In the genomic region with DNA sequence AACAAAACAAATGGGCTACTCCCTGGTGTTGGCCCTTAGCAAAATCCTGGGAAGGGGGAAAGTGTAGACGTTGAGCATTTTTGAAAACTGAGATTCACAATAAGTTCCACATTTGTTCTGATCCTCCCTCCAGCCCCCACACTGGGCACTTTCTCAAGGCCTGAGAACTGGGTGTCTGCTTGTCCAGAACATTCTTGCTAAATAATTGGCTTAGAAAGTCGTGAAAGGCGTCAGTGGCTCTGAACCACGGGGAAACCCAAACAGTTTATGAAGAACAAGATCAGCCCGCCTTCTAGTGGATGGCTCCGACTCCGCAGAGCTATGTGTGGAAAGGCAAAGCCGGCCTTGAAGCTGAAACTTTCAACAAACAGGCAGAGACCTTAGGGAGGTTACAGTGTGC, we compare ENCODE assay signal across 14 cellular contexts.
DNase-seq lines count a peak whose midpoint lies in the region; ATAC-seq and TF ChIP-seq lines count a peak whose summit lies in the region.
"Had no signal": no experiment of that assay in that cellular context is flagged by ENCODE, and none has a peak within 500 bp of the region (broad histone marks: within the 10 kb centered on the region; RNA-seq: fewer than 3 reads in every experiment).

No MANE protein-coding gene starts in this region.

- H2BK5ac ChIP-seq in H9 (ENCODE audit: insufficient read length, low read length), result no peak overlapping the region

- no peak overlapping the region for H2BK120ac ChIP-seq in H9 (ENCODE audit: low read depth, low read length, poor library complexity, severe bottlenecking)

- no peak overlapping the region for H2BK20ac ChIP-seq in H9 (ENCODE audit: low read depth, low read length, poor library complexity, severe bottlenecking)

- H3K23ac ChIP-seq in H9 (ENCODE audit: insufficient read length, low read depth, low read length), result no peak overlapping the region

- no peaks in the 10 kb centered on the region for H4K20me1 ChIP-seq in H9 (ENCODE audit: control insufficient read depth, insufficient read depth, insufficient read length)

- DNase-seq in HFF-Myc (ENCODE audit: extremely low read depth, low read depth) (no peak), fibroblast of mammary gland (ENCODE audit: low read depth) (peak; percentile 83), medulla oblongata (ENCODE audit: extremely low spot score) (peak; percentile 52), H9 (no peak), NCI-H2227 (lab: John Stamatoyannopoulos, UW; ENCODE audit: unreplicated experiment) (no peak)
- DNase-seq in activated CD8-positive, alpha-beta memory T cell treated with anti-CD3 and anti-CD28 coated beads, Interleukin-2, amount 10 ng/mL, durations not matched to agents 7 days and 5 days, result no peak
- DNase-seq: activated naive CD8-positive, alpha-beta T cell treated with anti-CD3 and anti-CD28 coated beads, Interleukin-2, amount 50 U/mL, for 24 hours; glutamatergic neuron; NCI-H1694 treated with DMSO at 0.1 percent for 48 hours; WERI-Rb-1 had no signal

- no peaks in the 10 kb centered on the region for H3K9me3 ChIP-seq in subcutaneous abdominal adipose tissue (ENCODE audit: control insufficient read depth in 5 of 5, low read length in 5 of 5)
- no peaks in the 10 kb centered on the region for H3K9me3 ChIP-seq in H9 (ENCODE audit: control insufficient read depth, low read depth, low read length)

- H3K36me3 ChIP-seq in subcutaneous abdominal adipose tissue (ENCODE audit: control insufficient read depth in 5 of 5, insufficient read depth in 5 of 5, low read length in 5 of 5), result no peaks in the 10 kb centered on the region
- H3K36me3 ChIP-seq: WERI-Rb-1 had no signal

- no peak overlapping the region for H4K8ac ChIP-seq in H9 (replicated peaks; ENCODE audit: insufficient read length, low read depth, low read length)

- CTCF ChIA-PET in activated CD8-positive, alpha-beta memory T cell treated with anti-CD3 and anti-CD28 coated beads, Interleukin-2, amount 10 ng/mL, durations not matched to agents 7 days and 5 days (lab: Charles Lee), result no interaction called here

- no peak overlapping the region for H4K91ac ChIP-seq in H9 (ENCODE audit: insufficient read length, low read depth, low read length)

- H3K36me3 Mint-ChIP-seq in H9 (ENCODE audit: insufficient read depth in 1 of 3, low read depth in 3 of 3), result peaks cover 0 to 11% (median 3%) of the 10 kb centered on the region in 3 experiments; a peak in 4 of 7 replicates
- peaks cover 1% of the 10 kb centered on the region for H3K36me3 Mint-ChIP-seq in activated CD8-positive, alpha-beta memory T cell treated with anti-CD3 and anti-CD28 coated beads, Interleukin-2, amount 10 ng/mL, durations not matched to agents 7 days and 5 days

- H3K4me3 ChIP-seq in HFF-Myc (replicated peaks; ENCODE audit: low read depth, low read length), result no peak overlapping the region
- H3K4me3 ChIP-seq in fibroblast of mammary gland (ENCODE audit: control insufficient read depth, low read depth, low read length), result no peak overlapping the region
- H3K4me3 ChIP-seq in subcutaneous abdominal adipose tissue (ENCODE audit: low read depth in 1 of 5, low read length in 5 of 5), result no peak overlapping the region
- H3K4me3 ChIP-seq: skin epidermis had no signal

- peak; percentile 20 for TF ChIP-seq CTCF in HFF-Myc (IDR thresholded peaks at IDR 0.05; ENCODE audit: low read depth, low read length, missing control alignments)
- TF ChIP-seq CTCF in fibroblast of mammary gland (conservative IDR thresholded peaks at IDR 0.05; ENCODE audit: control insufficient read depth, insufficient read depth, low read depth, low read length), result peak; percentile 52
- TF ChIP-seq CTCF in H9 (conservative IDR thresholded peaks at IDR 0.05), result no peak; the same call in 2 of the 3 replicates

- no peak overlapping the region for H2AFZ ChIP-seq in H9 (ENCODE audit: low read length)

- ATAC-seq in activated CD8-positive, alpha-beta memory T cell treated with anti-CD3 and anti-CD28 coated beads, Interleukin-2, amount 10 ng/mL, durations not matched to agents 7 days and 5 days, result no peak
- no peak for ATAC-seq in GM18520 (IDR thresholded peaks at IDR 0.05; ENCODE audit: unreplicated experiment)
- ATAC-seq: activated naive CD8-positive, alpha-beta T cell treated with anti-CD3 and anti-CD28 coated beads, Interleukin-2, amount 50 U/mL, for 24 hours had no signal

- peaks cover 12 to 33% of the 10 kb centered on the region in 2 experiments for H3K4me1 Mint-ChIP-seq in H9
- H3K4me1 Mint-ChIP-seq in activated CD8-positive, alpha-beta memory T cell treated with anti-CD3 and anti-CD28 coated beads, Interleukin-2, amount 10 ng/mL, durations not matched to agents 7 days and 5 days, result no peaks in the 10 kb centered on the region

- H3K23me2 ChIP-seq in H9 (ENCODE audit: insufficient read length, low read depth, low read length, poor library complexity, severe bottlenecking), result no peaks in the 10 kb centered on the region

- H3K9ac ChIP-seq in subcutaneous abdominal adipose tissue (ENCODE audit: low read length in 5 of 5) (peak overlapping the region in 2 of 5 donors; percentile 33 to 35), H9 (ENCODE audit: extremely low read depth, insufficient read length, low read length) (no peak overlapping the region)

- no CpG with 5 or more reads among the region's 8 CpGs for WGBS in H9 (ENCODE audit: extremely low coverage, insufficient read length, low lambda C conversion rate)

- no peak overlapping the region for H2AK5ac ChIP-seq in H9 (ENCODE audit: insufficient read length, low read length)

- no peak overlapping the region for H3K56ac ChIP-seq in H9 (ENCODE audit: insufficient read length, low read depth, low read length)

- H3K4me2 ChIP-seq in H9 (ENCODE audit: insufficient read depth, insufficient read length, low read length), result no peak overlapping the region

- H2BK15ac ChIP-seq in H9 (ENCODE audit: low read depth, low read length), result no peak overlapping the region

- peaks cover 0 to 19% (median 12%) of the 10 kb centered on the region in 5 donors for H3K4me1 ChIP-seq in subcutaneous abdominal adipose tissue (ENCODE audit: control insufficient read depth in 5 of 5, insufficient read depth in 5 of 5, low read length in 5 of 5)
- peaks cover 4% of the 10 kb centered on the region; the same call in 1 of the 2 replicates for H3K4me1 ChIP-seq in H9 (ENCODE audit: insufficient read depth, low read length)

- no peak overlapping the region for H3K4ac ChIP-seq in H9 (ENCODE audit: low read depth, low read length)

- no peak overlapping the region for H3K14ac ChIP-seq in H9 (ENCODE audit: insufficient read depth, low read length)

- H4K5ac ChIP-seq in H9 (ENCODE audit: insufficient read length, low read depth, low read length), result no peak overlapping the region

- H3K27ac Mint-ChIP-seq in H9, result peak overlapping the region in 1 of 3 experiments; percentile 65; a peak in 1 of 7 replicates
- H3K27ac Mint-ChIP-seq in activated CD8-positive, alpha-beta memory T cell treated with anti-CD3 and anti-CD28 coated beads, Interleukin-2, amount 10 ng/mL, durations not matched to agents 7 days and 5 days, result no peak overlapping the region
- H3K27ac Mint-ChIP-seq: activated naive CD8-positive, alpha-beta T cell treated with anti-CD3 and anti-CD28 coated beads, Interleukin-2, amount 50 U/mL, for 24 hours had no signal

- H3K79me1 ChIP-seq in H9 (ENCODE audit: insufficient read depth, low read depth, low read length, poor library complexity, severe bottlenecking), result no peaks in the 10 kb centered on the region

- no peak overlapping the region for H3T11ph ChIP-seq in H9 (ENCODE audit: low read length)

- peaks cover 4 to 7% of the 10 kb centered on the region in 2 experiments; a peak in 3 of 5 replicates for H3K9me3 Mint-ChIP-seq in H9
- H3K9me3 Mint-ChIP-seq in activated CD8-positive, alpha-beta memory T cell treated with anti-CD3 and anti-CD28 coated beads, Interleukin-2, amount 10 ng/mL, durations not matched to agents 7 days and 5 days (ENCODE audit: low read depth), result peaks cover 2% of the 10 kb centered on the region

- H3K27me3 ChIP-seq in subcutaneous abdominal adipose tissue (ENCODE audit: control insufficient read depth in 5 of 5, insufficient read depth in 4 of 5, low read length in 5 of 5) (no peaks in the 10 kb centered on the region), H9 (ENCODE audit: insufficient read depth, low read length) (no peaks in the 10 kb centered on the region)

- H3K27ac ChIP-seq in subcutaneous abdominal adipose tissue (ENCODE audit: low read depth, low read length), result peak overlapping the region; percentile 92
- H3K27ac ChIP-seq in H9 (ENCODE audit: insufficient read length, low read depth, low read length), result no peak overlapping the region
- H3K27ac ChIP-seq: RWPE1, WERI-Rb-1 had no signal

- no peak overlapping the region for H3K4me3 Mint-ChIP-seq in H9
- H3K4me3 Mint-ChIP-seq in activated CD8-positive, alpha-beta memory T cell treated with anti-CD3 and anti-CD28 coated beads, Interleukin-2, amount 10 ng/mL, durations not matched to agents 7 days and 5 days, result no peak overlapping the region
- H3K4me3 Mint-ChIP-seq: activated naive CD8-positive, alpha-beta T cell treated with anti-CD3 and anti-CD28 coated beads, Interleukin-2, amount 50 U/mL, for 24 hours had no signal

- H2BK12ac ChIP-seq in H9 (ENCODE audit: insufficient read length, low read depth, low read length), result no peak overlapping the region

- no peak overlapping the region for H3K18ac ChIP-seq in H9 (ENCODE audit: insufficient read length, low read depth, low read length)

- H3K27me3 Mint-ChIP-seq in H9 (ENCODE audit: low read depth), result no peaks in the 10 kb centered on the region
- H3K27me3 Mint-ChIP-seq in activated CD8-positive, alpha-beta memory T cell treated with anti-CD3 and anti-CD28 coated beads, Interleukin-2, amount 10 ng/mL, durations not matched to agents 7 days and 5 days, result peaks cover 1% of the 10 kb centered on the region

- H3K79me2 ChIP-seq in H9 (ENCODE audit: insufficient read depth, low read length), result no peaks in the 10 kb centered on the region

Comparison
In these comparisons a context has a peak if more than half of its experiments do, and no peak if none do; other contexts are left out.
1. DNase-seq: peak in fibroblast of mammary gland (single experiment) and medulla oblongata (single experiment); none in HFF-Myc (single experiment), H9 (single experiment), NCI-H2227 (single experiment) and activated CD8-positive, alpha-beta memory T cell treated with anti-CD3 and anti-CD28 coated beads, Interleukin-2, amount 10 ng/mL, durations not matched to agents 7 days and 5 days (single experiment).